Comparison of ENCODE assay signal across 19 cellular contexts in the genomic region with DNA sequence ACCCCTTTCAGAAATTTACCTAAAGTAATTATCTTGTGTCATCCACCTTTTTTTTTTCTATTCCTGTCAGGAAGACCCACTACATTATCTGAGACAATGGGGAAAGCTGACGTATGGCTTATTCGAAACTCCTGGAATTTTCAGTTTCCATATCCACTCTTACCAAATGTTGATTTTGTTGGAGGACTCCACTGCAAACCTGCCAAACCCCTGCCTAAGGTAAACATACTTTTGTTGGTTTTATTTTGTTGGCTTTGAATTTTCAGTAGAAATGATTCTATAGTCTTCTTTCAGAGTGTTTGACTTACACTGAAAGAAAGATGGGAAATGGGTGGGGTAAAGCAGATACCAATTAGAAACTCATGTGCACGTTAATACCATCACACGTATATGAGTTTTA. TPM values are rescaled to one million over a fixed set of nuclear protein-coding genes. Genes with fewer than 3 reads are reported as not detected.
"Had no signal": no experiment of that assay in that cellular context is flagged by ENCODE, and none has a peak within 500 bp of the region (broad histone marks: within the 10 kb centered on the region; RNA-seq: fewer than 3 reads in every experiment).

No MANE protein-coding gene starts in this region.

- ATAC-seq: activated T-helper 17 cell treated with anti-CD3 and anti-CD28 coated beads, Interleukin-2, amount 50 U/mL, for 72 hours; foreskin keratinocyte; natural killer cell treated with Interleukin-12 subunit alpha and Interleukin-12 subunit beta and Interleukin-15 and Interleukin-18, amount 100 ng/mL, for 72 hours; stimulated activated memory B cell treated with anti-CD40 and anti-IgM and Interleukin-4, amounts not matched to agents 10 μg/mL and 1 μg/mL and 100 μg/mL, for 72 hours had no signal

- H3K27ac Mint-ChIP-seq: activated T-helper 17 cell treated with anti-CD3 and anti-CD28 coated beads, Interleukin-2, amount 50 U/mL, for 72 hours; dendritic cell treated with granulocyte-macrophage colony-stimulating factor and Interleukin-4, amounts not matched to agents 40 ng/mL and 50 ng/mL, for 4 days; natural killer cell treated with Interleukin-12 subunit alpha and Interleukin-12 subunit beta and Interleukin-15 and Interleukin-18, amount 100 ng/mL, for 72 hours; stimulated activated memory B cell treated with anti-CD40 and anti-IgM and Interleukin-4, amounts not matched to agents 10 μg/mL and 1 μg/mL and 100 μg/mL, for 72 hours had no signal

- H3K36me3 ChIP-seq: tibial artery, uterus had no signal

- H3K27me3 ChIP-seq: foreskin keratinocyte, tibial artery, uterus had no signal

- H3K4me1 ChIP-seq: tibial artery, uterus had no signal

- H3K4me1 Mint-ChIP-seq: activated T-helper 17 cell treated with anti-CD3 and anti-CD28 coated beads, Interleukin-2, amount 50 U/mL, for 72 hours; stimulated activated memory B cell treated with anti-CD40 and anti-IgM and Interleukin-4, amounts not matched to agents 10 μg/mL and 1 μg/mL and 100 μg/mL, for 72 hours had no signal

- H3K9me3 Mint-ChIP-seq: activated T-helper 17 cell treated with anti-CD3 and anti-CD28 coated beads, Interleukin-2, amount 50 U/mL, for 72 hours; dendritic cell treated with granulocyte-macrophage colony-stimulating factor and Interleukin-4, amounts not matched to agents 40 ng/mL and 50 ng/mL, for 4 days; stimulated activated memory B cell treated with anti-CD40 and anti-IgM and Interleukin-4, amounts not matched to agents 10 μg/mL and 1 μg/mL and 100 μg/mL, for 72 hours had no signal

- H3K36me3 Mint-ChIP-seq: natural killer cell treated with Interleukin-12 subunit alpha and Interleukin-12 subunit beta and Interleukin-15 and Interleukin-18, amount 100 ng/mL, for 72 hours; stimulated activated memory B cell treated with anti-CD40 and anti-IgM and Interleukin-4, amounts not matched to agents 10 μg/mL and 1 μg/mL and 100 μg/mL, for 72 hours had no signal

- H3K4me3 ChIP-seq: tibial artery, uterus had no signal

- H3K27me3 Mint-ChIP-seq: activated T-helper 17 cell treated with anti-CD3 and anti-CD28 coated beads, Interleukin-2, amount 50 U/mL, for 72 hours; dendritic cell treated with granulocyte-macrophage colony-stimulating factor and Interleukin-4, amounts not matched to agents 40 ng/mL and 50 ng/mL, for 4 days; natural killer cell treated with Interleukin-12 subunit alpha and Interleukin-12 subunit beta and Interleukin-15 and Interleukin-18, amount 100 ng/mL, for 72 hours; stimulated activated memory B cell treated with anti-CD40 and anti-IgM and Interleukin-4, amounts not matched to agents 10 μg/mL and 1 μg/mL and 100 μg/mL, for 72 hours had no signal

- H3K4me3 Mint-ChIP-seq: activated T-helper 17 cell treated with anti-CD3 and anti-CD28 coated beads, Interleukin-2, amount 50 U/mL, for 72 hours; dendritic cell treated with granulocyte-macrophage colony-stimulating factor and Interleukin-4, amounts not matched to agents 40 ng/mL and 50 ng/mL, for 4 days; natural killer cell treated with Interleukin-12 subunit alpha and Interleukin-12 subunit beta and Interleukin-15 and Interleukin-18, amount 100 ng/mL, for 72 hours; stimulated activated memory B cell treated with anti-CD40 and anti-IgM and Interleukin-4, amounts not matched to agents 10 μg/mL and 1 μg/mL and 100 μg/mL, for 72 hours had no signal

- DNase-seq: activated CD4-positive, alpha-beta T cell treated with anti-CD3 and anti-CD28 coated beads, Interleukin-2, amount 50 U/mL, for 4 hours; activated CD4-positive, CD25-positive, alpha-beta regulatory T cell treated with anti-CD3 and anti-CD28 coated beads, Interleukin-2, amount 50 U/mL, for 72 hours; activated naive CD4-positive, alpha-beta T cell treated with Interleukin-2 at 50 U/mL for 16 hours; anterior cingulate cortex; effector memory CD4-positive, alpha-beta T cell; foreskin keratinocyte; glutamatergic neuron; kidney glomerular epithelial cell; stimulated activated CD4-positive, alpha-beta T cell treated with anti-CD3 and anti-CD28 coated beads, Interleukin-2, amount 100 ng/mL, for 48 hours; tibial artery; uterus had no signal

- H3K27ac ChIP-seq: foreskin keratinocyte, tibial artery, uterus had no signal

RNA-seq across cellular contexts. Expression of a gene that starts 2.2 kb away (rescaled TPM):
- total RNA-seq: activated T-helper 17 cell treated with anti-CD3 and anti-CD28 coated beads, Interleukin-2, amount 50 U/mL, for 72 hours; cerebellum; foreskin keratinocyte; mesenteric fat pad; natural killer cell treated with Interleukin-12 subunit alpha and Interleukin-12 subunit beta and Interleukin-15 and Interleukin-18, amount 100 ng/mL, for 72 hours; skeletal muscle tissue; subcutaneous adipose tissue had no signal
